Comparison of ENCODE assay signal across 8 cellular contexts in the genomic region with DNA sequence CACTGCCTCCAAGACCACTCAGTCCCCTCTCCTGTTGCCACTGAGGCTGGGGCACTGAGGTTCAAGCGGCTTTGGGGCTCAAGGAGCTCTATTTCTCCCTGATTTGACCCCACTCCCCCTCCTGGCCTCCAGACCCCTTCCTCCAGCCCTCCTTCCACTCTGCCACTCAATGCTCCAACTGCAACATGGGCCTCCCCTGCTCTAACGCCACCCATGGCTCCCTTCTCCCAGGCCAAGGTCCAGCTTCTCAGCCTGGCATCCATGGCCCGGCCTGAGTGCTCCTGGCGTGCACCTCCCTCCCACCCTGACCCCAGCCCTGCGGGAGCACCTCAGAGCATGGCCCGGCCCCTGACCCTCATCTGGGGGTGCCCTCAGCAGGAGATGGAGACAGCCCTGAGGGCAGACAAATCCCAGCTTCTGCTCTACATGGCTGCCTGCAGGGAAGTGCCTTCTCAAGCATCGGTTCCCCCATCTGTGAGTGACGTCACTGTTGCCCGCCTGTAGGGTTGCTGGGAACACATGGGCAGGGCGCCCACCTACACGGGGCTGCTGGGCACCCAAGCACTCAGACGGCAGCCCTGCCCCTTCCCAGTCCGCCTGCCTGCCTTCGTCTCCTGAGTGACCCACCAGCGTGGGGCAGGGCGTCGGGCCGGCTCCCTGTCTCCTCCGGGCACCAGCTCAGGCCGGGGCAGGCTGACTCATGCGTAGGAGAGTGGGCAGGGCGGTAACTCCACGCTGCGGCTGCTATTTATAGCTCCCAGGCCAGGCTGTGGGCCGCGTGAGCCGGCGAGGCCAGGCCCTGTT. TPM values are rescaled to one million over a fixed set of nuclear protein-coding genes. Genes with fewer than 3 reads are reported as not detected.
A peak's percentile ranks its signal among the peaks of the same experiment; 100 is the strongest.
DNase-seq lines count a peak whose midpoint lies in the region; ATAC-seq and TF ChIP-seq lines count a peak whose summit lies in the region.

No MANE protein-coding gene starts in this region.

- H3K27me3 ChIP-seq in HL-60 (ENCODE audit: insufficient read depth, poor library complexity, severe bottlenecking): peaks cover 23% of the 10 kb centered on the region
- H3K27me3 ChIP-seq in right cardiac atrium (ENCODE audit: control insufficient read depth, insufficient read depth): no peaks in the 10 kb centered on the region

- H3K4me1 ChIP-seq in right cardiac atrium (ENCODE audit: control insufficient read depth, insufficient read depth, low read length): peaks cover 5% of the 10 kb centered on the region

- in situ Hi-C loops in GM13977 (cut with MboI; ENCODE audit: low pct_unique_long_range_greater_than_20kb, low sequenced_read_pairs, unreplicated experiment): no loop called here

- no peak for TF ChIP-seq CTCF in HL-60 (IDR thresholded peaks at IDR 0.05; ENCODE audit: insufficient read depth, low read length)
- no peak for TF ChIP-seq CTCF in GM13977 (IDR thresholded peaks at IDR 0.05; ENCODE audit: extremely low read depth, insufficient read depth, missing control alignments)

- H3K27ac Mint-ChIP-seq in stimulated activated naive B cell treated with anti-CD40 and anti-IgM and Interleukin-4, amounts not matched to agents 10 μg/mL and 1 μg/mL and 100 μg/mL, for 72 hours: no peak overlapping the region

- intact Hi-C loops in right cardiac atrium (cut with DNase I): no loop called here

- DNase-seq in HL-60 (ENCODE audit: low read depth in 1 of 2, low spot score in 1 of 2) (peak; percentile 39 to 57), amygdala (lab: John Stamatoyannopoulos, UW) (peak in 30 of 56 donors; percentile 12 to 72 (median 42)), right cardiac atrium (peak; percentile 84 to 89 (median 89)), GM13977 (ENCODE audit: low spot score) (no peak)
- no peak for DNase-seq in stimulated activated naive B cell treated with anti-CD40 and anti-IgM and Interleukin-4, amounts not matched to agents 10 μg/mL and 1 μg/mL and 100 μg/mL, for 72 hours
- DNase-seq in stimulated activated CD4-positive, alpha-beta T cell treated with anti-CD3 and anti-CD28 coated beads, Interleukin-2, amount 100 ng/mL, for 48 hours: no peak

- no peaks in the 10 kb centered on the region for H3K9me3 ChIP-seq in right cardiac atrium (ENCODE audit: control insufficient read depth, low read length)

- peak overlapping the region; percentile 27 to 41 for H3K4me3 Mint-ChIP-seq in stimulated activated naive B cell treated with anti-CD40 and anti-IgM and Interleukin-4, amounts not matched to agents 10 μg/mL and 1 μg/mL and 100 μg/mL, for 72 hours

- H3K4me3 ChIP-seq in HL-60 (replicated peaks; ENCODE audit: insufficient read depth, low read length): no peak overlapping the region
- no peak overlapping the region for H3K4me3 ChIP-seq in right cardiac atrium (ENCODE audit: low read length)

- no peaks in the 10 kb centered on the region for H3K36me3 Mint-ChIP-seq in stimulated activated naive B cell treated with anti-CD40 and anti-IgM and Interleukin-4, amounts not matched to agents 10 μg/mL and 1 μg/mL and 100 μg/mL, for 72 hours

- ATAC-seq in right cardiac atrium (peak; percentile 83), HG03196 (IDR thresholded peaks at IDR 0.05; ENCODE audit: unreplicated experiment) (no peak), HG02852 (IDR thresholded peaks at IDR 0.05; ENCODE audit: unreplicated experiment) (no peak)
- ATAC-seq in stimulated activated naive B cell treated with anti-CD40 and anti-IgM and Interleukin-4, amounts not matched to agents 10 μg/mL and 1 μg/mL and 100 μg/mL, for 72 hours (replicated peaks): no peak

- peaks cover 7 to 8% of the 10 kb centered on the region in 2 donors for H3K27me3 Mint-ChIP-seq in stimulated activated naive B cell treated with anti-CD40 and anti-IgM and Interleukin-4, amounts not matched to agents 10 μg/mL and 1 μg/mL and 100 μg/mL, for 72 hours

- H3K27ac ChIP-seq in HL-60 (replicated peaks): no peak overlapping the region
- peak overlapping the region; percentile 56 for H3K27ac ChIP-seq in right cardiac atrium (ENCODE audit: low read length)

- peaks cover 0 to 4% of the 10 kb centered on the region in 2 donors for H3K9me3 Mint-ChIP-seq in stimulated activated naive B cell treated with anti-CD40 and anti-IgM and Interleukin-4, amounts not matched to agents 10 μg/mL and 1 μg/mL and 100 μg/mL, for 72 hours

- H3K4me1 Mint-ChIP-seq in stimulated activated naive B cell treated with anti-CD40 and anti-IgM and Interleukin-4, amounts not matched to agents 10 μg/mL and 1 μg/mL and 100 μg/mL, for 72 hours: peaks cover 20 to 46% of the 10 kb centered on the region in 2 donors

- WGBS in right cardiac atrium: 35% methylated on average over 28 of the region's 28 CpGs

RNA-seq across cellular contexts. Expression of gene DIRAS1, which starts 1.6 kb away (rescaled TPM):
- 100 to 1,000 TPM; 160 to 176 (median 172) TPM for total RNA-seq in right cardiac atrium
- 155 TPM for polyA plus RNA-seq in right cardiac atrium

RNA-seq across cellular contexts. Expression of gene SLC39A3, which starts 17.1 kb away (rescaled TPM):
- 10 to 100 TPM; 19.9 to 25.5 (median 23.4) TPM for total RNA-seq in right cardiac atrium
- 29.3 TPM for polyA plus RNA-seq in right cardiac atrium

RNA-seq across cellular contexts. Expression of gene GNG7, which starts 20.2 kb away (rescaled TPM):
- 10 to 100 TPM; 40.2 to 58.2 (median 48.6) TPM for total RNA-seq in right cardiac atrium
- polyA plus RNA-seq in right cardiac atrium: 25.4 TPM

Comparison
In these comparisons a context has a peak if more than half of its experiments do, and no peak if none do; other contexts are left out.
1. DNase-seq: peak in HL-60 (2 of 2), amygdala (30 of 56) and right cardiac atrium (3 of 3); none in stimulated activated naive B cell treated with anti-CD40 and anti-IgM and Interleukin-4, amounts not matched to agents 10 μg/mL and 1 μg/mL and 100 μg/mL, for 72 hours (single experiment), GM13977 (single experiment) and stimulated activated CD4-positive, alpha-beta T cell treated with anti-CD3 and anti-CD28 coated beads, Interleukin-2, amount 100 ng/mL, for 48 hours (0 of 2).
2. ATAC-seq: peak in right cardiac atrium (2 of 2); none in stimulated activated naive B cell treated with anti-CD40 and anti-IgM and Interleukin-4, amounts not matched to agents 10 μg/mL and 1 μg/mL and 100 μg/mL, for 72 hours (0 of 2), HG03196 (single experiment) and HG02852 (single experiment).